In genomic region chr4:148834804-148835598, GRCh38 we compare ENCODE assay signal across 9 cellular contexts.
DNase-seq lines count a peak whose midpoint lies in the region; ATAC-seq and TF ChIP-seq lines count a peak whose summit lies in the region.
"Had no signal": no experiment of that assay in that cellular context is flagged by ENCODE, and none has a peak within 500 bp of the region (broad histone marks: within the 10 kb centered on the region; RNA-seq: fewer than 3 reads in every experiment).

No MANE protein-coding gene starts in this region.

- intact Hi-C loops in activated B cell treated with CpG ODN at 0.5 μM for 24 hours (cut with micrococcal nuclease) = no loop called here
- intact Hi-C loops in gastrocnemius medialis (cut with DNase I; ENCODE audit: low total_unique reads) = no loop called here
- intact Hi-C loops in dorsolateral prefrontal cortex (cut with DNase I) = no loop called here
- intact Hi-C loops in aorta (cut with DNase I) = no loop called here

- 36% methylated on average over 6 of the region's 6 CpGs for WGBS in aorta, 2 donors

- POLR2A ChIA-PET in activated B cell treated with CpG ODN at 0.5 μM for 24 hours (lab: Charles Lee) = no interaction called here

- H3K9me3 Mint-ChIP-seq in activated B cell treated with CpG ODN at 0.5 μM for 24 hours = no peaks in the 10 kb centered on the region

- H3K27me3 Mint-ChIP-seq in activated B cell treated with CpG ODN at 0.5 μM for 24 hours = no peaks in the 10 kb centered on the region

- peaks cover 19% of the 10 kb centered on the region for H3K4me1 Mint-ChIP-seq in activated B cell treated with CpG ODN at 0.5 μM for 24 hours

- H3K27me3 ChIP-seq in gastrocnemius medialis = no peaks in the 10 kb centered on the region
- H3K27me3 ChIP-seq in dorsolateral prefrontal cortex = no peaks in the 10 kb centered on the region
- no peaks in the 10 kb centered on the region for H3K27me3 ChIP-seq in aorta (ENCODE audit: control insufficient read depth in 1 of 2, insufficient read depth in 2 of 2, low read length in 1 of 2)

- peak overlapping the region; percentile 71 for H3K27ac Mint-ChIP-seq in activated B cell treated with CpG ODN at 0.5 μM for 24 hours

- CTCF ChIA-PET in activated B cell treated with CpG ODN at 0.5 μM for 24 hours (lab: Charles Lee) = no interaction called here

- no peaks in the 10 kb centered on the region for H3K36me3 Mint-ChIP-seq in activated B cell treated with CpG ODN at 0.5 μM for 24 hours (ENCODE audit: low read depth)

- DNase-seq in DMS53 treated with DMSO at 0.1 percent for 48 hours (lab: John Stamatoyannopoulos, UW; ENCODE audit: unreplicated experiment) (peak; percentile 46), activated B cell treated with CpG ODN at 0.5 μM for 24 hours (no peak), lung microvascular endothelial cell (ENCODE audit: low read depth in 2 of 2) (peak; percentile 55 to 86), gastrocnemius medialis (no peak), dorsolateral prefrontal cortex (no peak), aorta (no peak)
- DNase-seq in stimulated activated CD4-positive, alpha-beta T cell treated with anti-CD3 and anti-CD28 coated beads, Interleukin-4, amount 100 ng/mL, for 1 hour = no peak
- DNase-seq: NCI-H1092 treated with DMSO at 0.1 percent for 48 hours had no signal

- no peak overlapping the region for H3K4me3 ChIP-seq in gastrocnemius medialis
- no peak overlapping the region for H3K4me3 ChIP-seq in dorsolateral prefrontal cortex
- no peak overlapping the region for H3K4me3 ChIP-seq in aorta (ENCODE audit: low read length in 2 of 2)

- peak overlapping the region; percentile 44 for H3K4me3 Mint-ChIP-seq in activated B cell treated with CpG ODN at 0.5 μM for 24 hours

- no peaks in the 10 kb centered on the region for H3K4me1 ChIP-seq in gastrocnemius medialis
- peaks cover 0 to 2% of the 10 kb centered on the region in 2 donors for H3K4me1 ChIP-seq in aorta (ENCODE audit: control insufficient read depth in 1 of 2, insufficient read depth in 2 of 2, low read length in 2 of 2)

- no peaks in the 10 kb centered on the region for H3K9me3 ChIP-seq in gastrocnemius medialis
- H3K9me3 ChIP-seq in aorta (ENCODE audit: control insufficient read depth, low read length) = no peaks in the 10 kb centered on the region

- no peak for TF ChIP-seq POLR2A in gastrocnemius medialis (IDR thresholded peaks at IDR 0.05)

- in situ Hi-C loops in gastrocnemius medialis (cut with MboI; ENCODE audit: low sequenced_read_pairs in 4 of 4) = no loop called here

- peak; percentile 47 for ATAC-seq in HG02938 (IDR thresholded peaks at IDR 0.05; ENCODE audit: unreplicated experiment)
- no peak for ATAC-seq in activated B cell treated with CpG ODN at 0.5 μM for 24 hours (ENCODE audit: low read depth)
- no peak for ATAC-seq in gastrocnemius medialis
- no peak for ATAC-seq in aorta (ENCODE audit: low FRiP score)

- TF ChIP-seq CTCF in activated B cell treated with CpG ODN at 0.5 μM for 24 hours (IDR thresholded peaks at IDR 0.05) (no peak), gastrocnemius medialis (IDR thresholded peaks at IDR 0.05 in 4 of 5, conservative IDR thresholded peaks at IDR 0.05 in 1 of 5) (no peak), dorsolateral prefrontal cortex (IDR thresholded peaks at IDR 0.05 in 54 of 56, conservative IDR thresholded peaks at IDR 0.05 in 2 of 56; ENCODE audit: low read depth in 1 of 56, partially characterized antibody in 56 of 56) (no peak)

- H3K27ac ChIP-seq in gastrocnemius medialis (no peak overlapping the region), dorsolateral prefrontal cortex (no peak overlapping the region), aorta (ENCODE audit: low read depth in 1 of 2, low read length in 2 of 2) (no peak overlapping the region)

- H3K36me3 ChIP-seq in gastrocnemius medialis (no peaks in the 10 kb centered on the region), aorta (ENCODE audit: control insufficient read depth in 1 of 2, insufficient read depth in 2 of 2, low read length in 1 of 2) (no peaks in the 10 kb centered on the region)

Comparison
In these comparisons a context has a peak if more than half of its experiments do, and no peak if none do; other contexts are left out.
1. DNase-seq: peak in DMS53 treated with DMSO at 0.1 percent for 48 hours (single experiment) and lung microvascular endothelial cell (2 of 2); none in activated B cell treated with CpG ODN at 0.5 μM for 24 hours (single experiment), gastrocnemius medialis (0 of 2), stimulated activated CD4-positive, alpha-beta T cell treated with anti-CD3 and anti-CD28 coated beads, Interleukin-4, amount 100 ng/mL, for 1 hour (single experiment), dorsolateral prefrontal cortex (0 of 10) and aorta (0 of 2).